Comparison of ENCODE assay signal across 12 cellular contexts in genomic region chr12:3117144-3117581, GRCh38. TPM values are rescaled to one million over a fixed set of nuclear protein-coding genes. Genes with fewer than 3 reads are reported as not detected.
DNase-seq lines count a peak whose midpoint lies in the region; ATAC-seq, FAIRE-seq and TF ChIP-seq lines count a peak whose summit lies in the region.
"Had no signal": no experiment of that assay in that cellular context is flagged by ENCODE, and none has a peak within 500 bp of the region (broad histone marks: within the 10 kb centered on the region; RNA-seq: fewer than 3 reads in every experiment).

No MANE protein-coding gene starts in this region.

- DNase-seq in NCI-H1694 treated with DMSO at 0.1 percent for 48 hours (lab: John Stamatoyannopoulos, UW) = peak; percentile 72
- DNase-seq in cardiac fibroblast (ENCODE audit: low read depth in 2 of 2) = peak; percentile 86 to 89
- DNase-seq in kidney = no peak
- no peak for DNase-seq in transverse colon
- DNase-seq in substantia nigra (lab: John Stamatoyannopoulos, UW) = no peak
- no peak for DNase-seq in NCI-H1048 (lab: John Stamatoyannopoulos, UW)
- DNase-seq: GDM1, mesendoderm, NCI-H1105 treated with DMSO at 0.1 percent for 48 hours, WERI-Rb-1 had no signal

- no peak for FAIRE-seq in kidney (lab: Jason Lieb, UNC)
- FAIRE-seq: H54 had no signal

- H3K27me3 ChIP-seq in transverse colon = no peaks in the 10 kb centered on the region

- H3K4me3 ChIP-seq in cardiac fibroblast (replicated peaks in 1 of 2; ENCODE audit: low read depth in 2 of 2, low read length in 2 of 2) (peak overlapping the region in 1 of 2 donors; percentile 8), kidney (ENCODE audit: low read length in 2 of 2) (no peak overlapping the region), transverse colon (no peak overlapping the region)

- peak overlapping the region in 1 of 2 donors; percentile 61 for H3K9ac ChIP-seq in kidney (ENCODE audit: low read length in 2 of 2)

- peaks cover 0 to 2% of the 10 kb centered on the region in 2 donors for H3K36me3 ChIP-seq in kidney (ENCODE audit: control insufficient read depth in 1 of 2, insufficient read depth in 2 of 2, low read length in 2 of 2)
- H3K36me3 ChIP-seq in transverse colon = no peaks in the 10 kb centered on the region

- H3K27ac ChIP-seq in kidney (ENCODE audit: low read depth in 2 of 2, low read length in 2 of 2) (peak overlapping the region; percentile 83 to 86), transverse colon (peak overlapping the region in 3 of 4 donors; percentile 14 to 41 (median 17)), substantia nigra (ENCODE audit: low read depth, low read length, poor library complexity, severe bottlenecking) (no peak overlapping the region)
- H3K27ac ChIP-seq: WERI-Rb-1 had no signal

- TF ChIP-seq CTCF in cardiac fibroblast (IDR thresholded peaks at IDR 0.05; ENCODE audit: low read depth, low read length) (no peak), kidney (IDR thresholded peaks at IDR 0.05; ENCODE audit: borderline replicate concordance, extremely low read depth, insufficient read depth) (no peak), transverse colon (IDR thresholded peaks at IDR 0.05) (no peak)

- H3K9me3 ChIP-seq in kidney (ENCODE audit: control insufficient read depth in 1 of 2, low read length in 2 of 2) = no peaks in the 10 kb centered on the region
- no peaks in the 10 kb centered on the region for H3K9me3 ChIP-seq in transverse colon

- in situ Hi-C loops in transverse colon (cut with MboI; ENCODE audit: low pct_ligation_motif_present in 1 of 4, low pct_unique_long_range_greater_than_20kb in 1 of 4, low sequenced_read_pairs in 3 of 4) = no loop called here

- WGBS in transverse colon (ENCODE audit: low coverage in 1 of 2), 2 donors = 54 to 57% methylated on average over 5 to 10 of the region's 10 CpGs

- intact Hi-C loops in kidney (cut with DNase I) (no loop called here), transverse colon (cut with DNase I; ENCODE audit: low total_unique reads) (no loop called here)

- TF ChIP-seq EP300 in transverse colon (IDR thresholded peaks at IDR 0.05; ENCODE audit: low read depth) = no peak

- TF ChIP-seq POLR2A in transverse colon (IDR thresholded peaks at IDR 0.05) = no peak

- no peak for ATAC-seq in HG03175 (IDR thresholded peaks at IDR 0.05; ENCODE audit: unreplicated experiment)

- H3K4me1 ChIP-seq in kidney (ENCODE audit: control insufficient read depth in 1 of 2, insufficient read depth in 1 of 2, low read depth in 1 of 2, low read length in 2 of 2) (peaks cover 49 to 54% of the 10 kb centered on the region in 2 donors), transverse colon (peaks cover 0 to 7% (median 5%) of the 10 kb centered on the region in 4 donors)

RNA-seq across cellular contexts. Expression of gene TSPAN9, which starts 40.0 kb away (rescaled TPM):
- 81.6 TPM for total RNA-seq in kidney
- 62.4 TPM for polyA plus RNA-seq in kidney (ENCODE audit: insufficient read depth, low read depth, low replicate concordance)
- 1 to 10 TPM; 4.2 to 9.3 (median 6.1) TPM for total RNA-seq in transverse colon

Comparison
In these comparisons a context has a peak if more than half of its experiments do, and no peak if none do; other contexts are left out.
1. DNase-seq: peak in NCI-H1694 treated with DMSO at 0.1 percent for 48 hours (single experiment) and cardiac fibroblast (2 of 2); none in kidney (single experiment), transverse colon (single experiment), substantia nigra (0 of 49) and NCI-H1048 (single experiment).